Comparison of ENCODE assay signal across 1 cellular context in genomic region chr1:201880928-201881571, GRCh38.
TF ChIP-seq lines count a peak whose summit lies in the region.

No MANE protein-coding gene starts in this region.

TF ChIP-seq in HEK293T, 16 proteins besides CTCF, POLR2A, EP300 and RAD21:
- TF ChIP-seq FOXM1 (IDR thresholded peaks at IDR 0.05; ENCODE audit: borderline replicate concordance) (no peak), ARNT (IDR thresholded peaks at IDR 0.05) (no peak), FOXK2 (IDR thresholded peaks at IDR 0.05) (no peak), HDGF (IDR thresholded peaks at IDR 0.05; ENCODE audit: borderline replicate concordance) (no peak), FOXA1 (IDR thresholded peaks at IDR 0.05) (no peak), TARDBP (IDR thresholded peaks at IDR 0.05) (no peak), NFRKB (IDR thresholded peaks at IDR 0.05) (no peak), L3MBTL2 (conservative IDR thresholded peaks at IDR 0.05) (no peak), LEF1 (IDR thresholded peaks at IDR 0.05; ENCODE audit: borderline replicate concordance) (no peak), SUZ12 (IDR thresholded peaks at IDR 0.05) (no peak), SP1 (IDR thresholded peaks at IDR 0.05) (no peak)
